38 cellular contexts compared by ENCODE assay signal in genomic region chr12:107973950-107974349, GRCh38.
"Had no signal": no experiment of that assay in that cellular context is flagged by ENCODE, and none has a peak within 500 bp of the region (broad histone marks: within the 10 kb centered on the region; RNA-seq: fewer than 3 reads in every experiment).

No MANE protein-coding gene starts in this region.

- H3K27ac Mint-ChIP-seq: activated CD4-positive, alpha-beta memory T cell treated with anti-CD3 and anti-CD28 coated beads, Interleukin-2, amount 10 ng/mL, durations not matched to agents 7 days and 5 days; activated CD4-positive, alpha-beta T cell treated with anti-CD3 and anti-CD28 coated beads for 36 hours; activated CD4-positive, alpha-beta T cell treated with anti-CD3 and anti-CD28 coated beads, Interleukin-2, amount 10 ng/mL, durations not matched to agents 7 days and 5 days; activated CD8-positive, alpha-beta memory T cell treated with anti-CD3 and anti-CD28 coated beads, Interleukin-2, amount 10 ng/mL, durations not matched to agents 7 days and 5 days; activated CD8-positive, alpha-beta T cell treated with anti-CD3 and anti-CD28 coated beads, Interleukin-2, amount 10 ng/mL, durations not matched to agents 7 days and 5 days; activated naive CD4-positive, alpha-beta T cell treated with anti-CD3 and anti-CD28 coated beads, Interleukin-2, amount 10 ng/mL, durations not matched to agents 7 days and 5 days; activated naive CD4-positive, alpha-beta T cell treated with anti-CD3 and anti-CD28 coated beads, Interleukin-2, amount 50 U/mL, for 24 hours; activated naive CD8-positive, alpha-beta T cell; activated naive CD8-positive, alpha-beta T cell treated with anti-CD3 and anti-CD28 coated beads, Interleukin-2, amount 10 ng/mL, durations not matched to agents 7 days and 5 days; activated naive CD8-positive, alpha-beta T cell treated with anti-CD3 and anti-CD28 coated beads, Interleukin-2, amount 50 U/mL, for 24 hours; activated T-cell treated with anti-CD3 and anti-CD28 coated beads, Interleukin-2, amount 50 U/mL, for 24 hours; activated T-helper 2 cell treated with anti-CD3 and anti-CD28 coated beads, Interferon-gamma antibody, Interleukin-2, Interleukin-4, amounts not matched to agents 10 μg/mL and 5 μg/mL and 100 μg/mL, durations not matched to agents 14 hours and 24 hours and 36 hours; brain; T-helper 1 cell treated with Interleukin-12 subunit alpha and Interleukin-12 subunit beta and Interleukin-4 antibody, amounts not matched to agents 30 μg/mL and 1 μg/mL, for 36 hours; T-helper 2 cell treated with Interferon-gamma antibody and Interleukin-4, amounts not matched to agents 5 μg/mL and 100 μg/mL, for 36 hours had no signal

- H3K9me3 Mint-ChIP-seq: activated CD4-positive, alpha-beta memory T cell treated with anti-CD3 and anti-CD28 coated beads, Interleukin-2, amount 10 ng/mL, durations not matched to agents 7 days and 5 days; activated CD4-positive, alpha-beta T cell treated with anti-CD3 and anti-CD28 coated beads, Interleukin-2, amount 10 ng/mL, durations not matched to agents 7 days and 5 days; activated naive CD4-positive, alpha-beta T cell treated with anti-CD3 and anti-CD28 coated beads, Interleukin-2, amount 10 ng/mL, durations not matched to agents 7 days and 5 days; central memory CD8-positive, alpha-beta T cell had no signal

- DNase-seq: activated CD4-positive, alpha-beta memory T cell treated with anti-CD3 and anti-CD28 coated beads, Interleukin-2, amount 10 ng/mL, durations not matched to agents 7 days and 5 days; activated CD4-positive, alpha-beta T cell treated with anti-CD3 and anti-CD28 coated beads for 1 hour; activated CD4-positive, alpha-beta T cell treated with anti-CD3 and anti-CD28 coated beads for 36 hours; activated CD4-positive, alpha-beta T cell treated with anti-CD3 and anti-CD28 coated beads for 48 hours; activated CD4-positive, alpha-beta T cell treated with anti-CD3 and anti-CD28 coated beads, Interleukin-2, amount 10 ng/mL, durations not matched to agents 7 days and 5 days; activated CD4-positive, alpha-beta T cell treated with anti-CD3 and anti-CD28 coated beads, Interleukin-2, amount 50 U/mL, for 48 hours; activated CD4-positive, CD25-positive, alpha-beta regulatory T cell; activated CD8-positive, alpha-beta memory T cell treated with anti-CD3 and anti-CD28 coated beads for 24 hours; activated CD8-positive, alpha-beta memory T cell treated with anti-CD3 and anti-CD28 coated beads, Interleukin-2, amount 10 ng/mL, durations not matched to agents 7 days and 5 days; activated CD8-positive, alpha-beta memory T cell treated with anti-CD3 and anti-CD28 coated beads, Interleukin-2, amount 50 U/mL, for 48 hours; activated CD8-positive, alpha-beta T cell treated with anti-CD3 and anti-CD28 coated beads, Interleukin-2, amount 10 ng/mL, durations not matched to agents 7 days and 5 days; activated effector memory CD4-positive, alpha-beta T cell treated with Interleukin-2 at 50 U/mL for 16 hours; activated gamma-delta T cell; activated naive CD4-positive, alpha-beta T cell treated with anti-CD3 and anti-CD28 coated beads, Interleukin-2, amount 10 ng/mL, durations not matched to agents 7 days and 5 days; activated naive CD4-positive, alpha-beta T cell treated with Interleukin-2 at 50 U/mL for 16 hours; activated naive CD8-positive, alpha-beta T cell treated with anti-CD3 and anti-CD28 coated beads, Interleukin-2, amount 10 ng/mL, durations not matched to agents 7 days and 5 days; activated naive CD8-positive, alpha-beta T cell treated with anti-CD3 and anti-CD28 coated beads, Interleukin-2, amount 50 U/mL, for 24 hours; activated T-cell treated with anti-CD3 and anti-CD28 coated beads, Interleukin-2, amount 50 U/mL, for 24 hours; activated T-cell treated with anti-CD3 and anti-CD28 coated beads, Interleukin-2, amount 50 U/mL, for 48 hours; amygdala; anterior cingulate cortex; caudate nucleus; cerebellar nuclear complex; T-helper 2 cell; T-helper 9 cell had no signal

- H3K4me1 ChIP-seq: ascending aorta had no signal

- H3K4me3 Mint-ChIP-seq: activated CD4-positive, alpha-beta memory T cell treated with anti-CD3 and anti-CD28 coated beads, Interleukin-2, amount 10 ng/mL, durations not matched to agents 7 days and 5 days; activated CD4-positive, alpha-beta T cell treated with anti-CD3 and anti-CD28 coated beads for 36 hours; activated CD4-positive, alpha-beta T cell treated with anti-CD3 and anti-CD28 coated beads, Interleukin-2, amount 10 ng/mL, durations not matched to agents 7 days and 5 days; activated CD8-positive, alpha-beta memory T cell treated with anti-CD3 and anti-CD28 coated beads, Interleukin-2, amount 10 ng/mL, durations not matched to agents 7 days and 5 days; activated CD8-positive, alpha-beta T cell treated with anti-CD3 and anti-CD28 coated beads, Interleukin-2, amount 10 ng/mL, durations not matched to agents 7 days and 5 days; activated naive CD4-positive, alpha-beta T cell treated with anti-CD3 and anti-CD28 coated beads, Interleukin-2, amount 10 ng/mL, durations not matched to agents 7 days and 5 days; activated naive CD4-positive, alpha-beta T cell treated with anti-CD3 and anti-CD28 coated beads, Interleukin-2, amount 50 U/mL, for 24 hours; activated naive CD8-positive, alpha-beta T cell; activated naive CD8-positive, alpha-beta T cell treated with anti-CD3 and anti-CD28 coated beads, Interleukin-2, amount 10 ng/mL, durations not matched to agents 7 days and 5 days; activated naive CD8-positive, alpha-beta T cell treated with anti-CD3 and anti-CD28 coated beads, Interleukin-2, amount 50 U/mL, for 24 hours; activated T-cell treated with anti-CD3 and anti-CD28 coated beads, Interleukin-2, amount 50 U/mL, for 24 hours; brain; central memory CD8-positive, alpha-beta T cell; T-helper 1 cell treated with Interleukin-12 subunit alpha and Interleukin-12 subunit beta and Interleukin-4 antibody, amounts not matched to agents 30 μg/mL and 1 μg/mL, for 36 hours; T-helper 2 cell treated with Interferon-gamma antibody and Interleukin-4, amounts not matched to agents 5 μg/mL and 100 μg/mL, for 36 hours had no signal

- H3K27me3 Mint-ChIP-seq: activated CD4-positive, alpha-beta memory T cell treated with anti-CD3 and anti-CD28 coated beads, Interleukin-2, amount 10 ng/mL, durations not matched to agents 7 days and 5 days; activated CD4-positive, alpha-beta T cell treated with anti-CD3 and anti-CD28 coated beads, Interleukin-2, amount 10 ng/mL, durations not matched to agents 7 days and 5 days; activated naive CD4-positive, alpha-beta T cell treated with anti-CD3 and anti-CD28 coated beads, Interleukin-2, amount 10 ng/mL, durations not matched to agents 7 days and 5 days had no signal

- ATAC-seq: activated CD4-positive, alpha-beta T cell treated with anti-CD3 and anti-CD28 coated beads for 36 hours; activated CD4-positive, CD25-positive, alpha-beta regulatory T cell treated with anti-CD3 and anti-CD28 coated beads, Interleukin-2, amount 50 U/mL, for 24 hours; activated CD8-positive, alpha-beta memory T cell treated with anti-CD3 and anti-CD28 coated beads, Interleukin-2, amount 10 ng/mL, durations not matched to agents 7 days and 5 days; activated CD8-positive, alpha-beta T cell treated with anti-CD3 and anti-CD28 coated beads, Interleukin-2, amount 10 ng/mL, durations not matched to agents 7 days and 5 days; activated naive CD8-positive, alpha-beta T cell treated with anti-CD3 and anti-CD28 coated beads, Interleukin-2, amount 50 U/mL, for 24 hours had no signal

- H3K4me3 ChIP-seq: ascending aorta, cardiac muscle cell had no signal

- H3K27me3 ChIP-seq: ascending aorta had no signal

- H3K27ac ChIP-seq: ascending aorta, cardiac muscle cell, VCaP had no signal

- H3K36me3 ChIP-seq: ascending aorta, cardiac muscle cell had no signal

- FAIRE-seq: bronchial epithelial cell, TTC549 had no signal

- H3K36me3 Mint-ChIP-seq: activated CD8-positive, alpha-beta memory T cell treated with anti-CD3 and anti-CD28 coated beads, Interleukin-2, amount 10 ng/mL, durations not matched to agents 7 days and 5 days; activated naive CD4-positive, alpha-beta T cell treated with anti-CD3 and anti-CD28 coated beads, Interleukin-2, amount 10 ng/mL, durations not matched to agents 7 days and 5 days; activated naive CD8-positive, alpha-beta T cell; activated naive CD8-positive, alpha-beta T cell treated with anti-CD3 and anti-CD28 coated beads, Interleukin-2, amount 10 ng/mL, durations not matched to agents 7 days and 5 days; brain had no signal

- H3K4me1 Mint-ChIP-seq: activated CD4-positive, alpha-beta memory T cell treated with anti-CD3 and anti-CD28 coated beads, Interleukin-2, amount 10 ng/mL, durations not matched to agents 7 days and 5 days; activated CD4-positive, alpha-beta T cell treated with anti-CD3 and anti-CD28 coated beads for 36 hours; activated CD4-positive, alpha-beta T cell treated with anti-CD3 and anti-CD28 coated beads, Interleukin-2, amount 10 ng/mL, durations not matched to agents 7 days and 5 days; activated CD8-positive, alpha-beta memory T cell treated with anti-CD3 and anti-CD28 coated beads, Interleukin-2, amount 10 ng/mL, durations not matched to agents 7 days and 5 days; activated naive CD4-positive, alpha-beta T cell treated with anti-CD3 and anti-CD28 coated beads, Interleukin-2, amount 10 ng/mL, durations not matched to agents 7 days and 5 days; activated naive CD4-positive, alpha-beta T cell treated with anti-CD3 and anti-CD28 coated beads, Interleukin-2, amount 50 U/mL, for 24 hours; activated naive CD8-positive, alpha-beta T cell treated with anti-CD3 and anti-CD28 coated beads, Interleukin-2, amount 10 ng/mL, durations not matched to agents 7 days and 5 days; activated naive CD8-positive, alpha-beta T cell treated with anti-CD3 and anti-CD28 coated beads, Interleukin-2, amount 50 U/mL, for 24 hours; central memory CD8-positive, alpha-beta T cell had no signal
